Comparison of ENCODE assay signal across 1 cellular context in the genomic region with DNA sequence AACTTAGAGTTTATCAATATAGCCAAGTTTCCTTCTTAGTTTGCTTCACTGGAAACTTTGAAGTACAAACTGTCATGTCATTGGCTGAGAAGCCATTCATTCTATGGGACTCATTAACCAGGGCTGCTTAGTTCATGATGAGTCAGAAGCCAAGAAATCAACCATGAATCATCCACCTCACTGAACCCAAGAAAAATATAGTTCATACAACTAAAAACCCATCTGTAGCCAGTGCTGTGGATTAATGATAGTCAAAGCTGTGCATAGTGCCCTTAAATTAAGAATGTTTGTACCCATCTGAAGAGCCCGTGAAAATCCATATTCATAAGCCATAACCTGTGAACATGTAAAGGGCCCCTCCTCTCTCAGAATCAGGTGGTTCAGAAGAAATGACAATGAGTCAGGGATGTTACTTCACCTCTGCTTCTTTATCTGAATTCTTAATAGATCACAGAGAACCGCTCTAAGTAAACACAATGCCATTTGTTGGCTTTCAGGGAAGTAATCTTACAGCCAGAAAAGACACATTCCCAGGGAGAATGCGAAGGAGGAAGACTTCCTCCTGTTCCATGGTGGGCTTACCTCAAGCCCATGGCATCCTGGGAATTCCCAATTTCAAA.
TF ChIP-seq lines count a peak whose summit lies in the region.

No MANE protein-coding gene starts in this region.

TF ChIP-seq in HepG2, 621 proteins besides CTCF, POLR2A, EP300 and RAD21 (continued from another document and continues in another):
- TF ChIP-seq ARID5B (CRISPR knock-in tag; IDR thresholded peaks at IDR 0.05) (peak; percentile 85), UBTF (CRISPR knock-in tag; IDR thresholded peaks at IDR 0.05) (no peak), MNT (IDR thresholded peaks at IDR 0.05) (no peak), ZNF3 (CRISPR knock-in tag; IDR thresholded peaks at IDR 0.05) (no peak), RBM39 (IDR thresholded peaks at IDR 0.05; ENCODE audit: low read depth, low read length, poor library complexity, severe bottlenecking) (no peak), SOX5 (CRISPR knock-in tag; IDR thresholded peaks at IDR 0.05; ENCODE audit: borderline replicate concordance) (peak; percentile 36; the same call in 1 of the 2 replicates), HNF1B (CRISPR knock-in tag; IDR thresholded peaks at IDR 0.05) (no peak), NFE2L2 (IDR thresholded peaks at IDR 0.05; ENCODE audit: low read length) (peak; percentile 80; the same call in 1 of the 2 replicates), MAFF (IDR thresholded peaks at IDR 0.05; ENCODE audit: low read depth, low read length) (peak; percentile 41; the same call in 1 of the 2 replicates), CREB1 (IDR thresholded peaks at IDR 0.05) (peak; percentile 18; the same call in 1 of the 2 replicates), CREB1 (CRISPR knock-in tag; IDR thresholded peaks at IDR 0.05) (peak; percentile 42; the same call in 1 of the 2 replicates), RARA (CRISPR knock-in tag; IDR thresholded peaks at IDR 0.05) (peak; percentile 22; the same call in 1 of the 2 replicates), ATF3 (CRISPR knock-in tag; IDR thresholded peaks at IDR 0.05) (peak; percentile 56; the same call in 1 of the 2 replicates), ISL2 (CRISPR knock-in tag; IDR thresholded peaks at IDR 0.05) (0 out of 2 replicates have a peak, but pooled peaks have one; percentile 35), FOXA3 (CRISPR knock-in tag; IDR thresholded peaks at IDR 0.05) (peak; percentile 62), TEAD3 (CRISPR knock-in tag; optimal IDR thresholded peaks at IDR 0.05; ENCODE audit: borderline replicate concordance) (peak; percentile 45), ZBTB21 (CRISPR knock-in tag; IDR thresholded peaks at IDR 0.05) (no peak), KLF16 (CRISPR knock-in tag; IDR thresholded peaks at IDR 0.05) (no peak), CEBPG (CRISPR knock-in tag; IDR thresholded peaks at IDR 0.05) (peak; percentile 28; the same call in 1 of the 2 replicates), JUNB (CRISPR knock-in tag; IDR thresholded peaks at IDR 0.05; ENCODE audit: borderline replicate concordance) (peak; percentile 67; the same call in 1 of the 2 replicates), NFIC (IDR thresholded peaks at IDR 0.05; ENCODE audit: low read length) (peak; percentile 49; the same call in 1 of the 2 replicates), NR3C1 (CRISPR knock-in tag; IDR thresholded peaks at IDR 0.05) (no peak), ARID3A (IDR thresholded peaks at IDR 0.05; ENCODE audit: low read depth, low read length) (peak; percentile 61; the same call in 1 of the 2 replicates), KLF12 (CRISPR knock-in tag; IDR thresholded peaks at IDR 0.05; ENCODE audit: borderline replicate concordance) (no peak), TCF7 (IDR thresholded peaks at IDR 0.05; ENCODE audit: low read depth) (peak; percentile 88), CREM (IDR thresholded peaks at IDR 0.05) (peak; percentile 45; the same call in 1 of the 2 replicates), CREM (CRISPR knock-in tag; IDR thresholded peaks at IDR 0.05) (no peak), EHMT2 (IDR thresholded peaks at IDR 0.05; ENCODE audit: borderline replicate concordance, low read depth, low read length) (peak; percentile 28; the same call in 1 of the 2 replicates), HCFC1 (IDR thresholded peaks at IDR 0.05; ENCODE audit: low read depth, low read length) (no peak), GATAD2A (CRISPR knock-in tag; IDR thresholded peaks at IDR 0.05) (peak; percentile 72), ZEB1 (IDR thresholded peaks at IDR 0.05; ENCODE audit: insufficient replicate concordance, low read depth) (no peak), ZNF17 (CRISPR knock-in tag; IDR thresholded peaks at IDR 0.05) (no peak), MED1 (CRISPR knock-in tag; IDR thresholded peaks at IDR 0.05) (0 out of 2 replicates have a peak, but pooled peaks have one; percentile 40), NFE2 (CRISPR knock-in tag; IDR thresholded peaks at IDR 0.05) (0 out of 2 replicates have a peak, but pooled peaks have one; percentile 28), SOX6 (IDR thresholded peaks at IDR 0.05) (no peak), SOX6 (CRISPR knock-in tag; IDR thresholded peaks at IDR 0.05) (peak; percentile 33; the same call in 1 of the 2 replicates), NFRKB (IDR thresholded peaks at IDR 0.05) (no peak), CEBPB (IDR thresholded peaks at IDR 0.05; ENCODE audit: borderline replicate concordance, low read depth, low read length) (0 out of 2 replicates have a peak, but pooled peaks have one; percentile 44)
- TF ChIP-seq, protein P1, sequence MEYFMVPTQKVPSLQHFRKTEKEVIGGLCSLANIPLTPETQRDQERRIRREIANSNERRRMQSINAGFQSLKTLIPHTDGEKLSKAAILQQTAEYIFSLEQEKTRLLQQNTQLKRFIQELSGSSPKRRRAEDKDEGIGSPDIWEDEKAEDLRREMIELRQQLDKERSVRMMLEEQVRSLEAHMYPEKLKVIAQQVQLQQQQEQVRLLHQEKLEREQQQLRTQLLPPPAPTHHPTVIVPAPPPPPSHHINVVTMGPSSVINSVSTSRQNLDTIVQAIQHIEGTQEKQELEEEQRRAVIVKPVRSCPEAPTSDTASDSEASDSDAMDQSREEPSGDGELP (IDR thresholded peaks at IDR 0.05; ENCODE audit: borderline replicate concordance, low read depth), result peak; percentile 14; the same call in 1 of the 2 replicates
- TF ChIP-seq, protein P2, sequence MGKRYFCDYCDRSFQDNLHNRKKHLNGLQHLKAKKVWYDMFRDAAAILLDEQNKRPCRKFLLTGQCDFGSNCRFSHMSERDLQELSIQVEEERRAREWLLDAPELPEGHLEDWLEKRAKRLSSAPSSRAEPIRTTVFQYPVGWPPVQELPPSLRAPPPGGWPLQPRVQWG (CRISPR knock-in tag; IDR thresholded peaks at IDR 0.05; ENCODE audit: borderline replicate concordance, low read depth), result no peak
- TF ChIP-seq, protein P3, sequence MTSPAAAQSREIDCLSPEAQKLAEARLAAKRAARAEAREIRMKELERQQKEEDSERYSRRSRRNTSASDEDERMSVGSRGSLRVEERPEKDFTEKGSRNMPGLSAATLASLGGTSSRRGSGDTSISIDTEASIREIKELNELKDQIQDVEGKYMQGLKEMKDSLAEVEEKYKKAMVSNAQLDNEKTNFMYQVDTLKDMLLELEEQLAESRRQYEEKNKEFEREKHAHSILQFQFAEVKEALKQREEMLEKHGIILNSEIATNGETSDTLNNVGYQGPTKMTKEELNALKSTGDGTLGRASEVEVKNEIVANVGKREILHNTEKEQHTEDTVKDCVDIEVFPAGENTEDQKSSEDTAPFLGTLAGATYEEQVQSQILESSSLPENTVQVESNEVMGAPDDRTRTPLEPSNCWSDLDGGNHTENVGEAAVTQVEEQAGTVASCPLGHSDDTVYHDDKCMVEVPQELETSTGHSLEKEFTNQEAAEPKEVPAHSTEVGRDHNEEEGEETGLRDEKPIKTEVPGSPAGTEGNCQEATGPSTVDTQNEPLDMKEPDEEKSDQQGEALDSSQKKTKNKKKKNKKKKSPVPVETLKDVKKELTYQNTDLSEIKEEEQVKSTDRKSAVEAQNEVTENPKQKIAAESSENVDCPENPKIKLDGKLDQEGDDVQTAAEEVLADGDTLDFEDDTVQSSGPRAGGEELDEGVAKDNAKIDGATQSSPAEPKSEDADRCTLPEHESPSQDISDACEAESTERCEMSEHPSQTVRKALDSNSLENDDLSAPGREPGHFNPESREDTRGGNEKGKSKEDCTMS (CRISPR knock-in tag; conservative IDR thresholded peaks at IDR 0.05), result no peak
- TF ChIP-seq, protein P4, sequence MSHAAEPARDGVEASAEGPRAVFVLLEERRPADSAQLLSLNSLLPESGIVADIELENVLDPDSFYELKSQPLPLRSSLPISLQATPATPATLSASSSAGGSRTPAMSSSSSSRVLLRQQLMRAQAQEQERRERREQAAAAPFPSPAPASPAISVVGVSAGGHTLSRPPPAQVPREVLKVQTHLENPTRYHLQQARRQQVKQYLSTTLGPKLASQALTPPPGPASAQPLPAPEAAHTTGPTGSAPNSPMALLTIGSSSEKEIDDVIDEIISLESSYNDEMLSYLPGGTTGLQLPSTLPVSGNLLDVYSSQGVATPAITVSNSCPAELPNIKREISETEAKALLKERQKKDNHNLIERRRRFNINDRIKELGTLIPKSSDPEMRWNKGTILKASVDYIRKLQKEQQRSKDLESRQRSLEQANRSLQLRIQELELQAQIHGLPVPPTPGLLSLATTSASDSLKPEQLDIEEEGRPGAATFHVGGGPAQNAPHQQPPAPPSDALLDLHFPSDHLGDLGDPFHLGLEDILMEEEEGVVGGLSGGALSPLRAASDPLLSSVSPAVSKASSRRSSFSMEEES (CRISPR knock-in tag; IDR thresholded peaks at IDR 0.05), result peak; percentile 60; the same call in 1 of the 2 replicates
- TF ChIP-seq, protein P5, sequence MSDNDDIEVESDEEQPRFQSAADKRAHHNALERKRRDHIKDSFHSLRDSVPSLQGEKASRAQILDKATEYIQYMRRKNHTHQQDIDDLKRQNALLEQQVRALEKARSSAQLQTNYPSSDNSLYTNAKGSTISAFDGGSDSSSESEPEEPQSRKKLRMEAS (IDR thresholded peaks at IDR 0.05), result no peak
